Comparison of ENCODE assay signal across 8 cellular contexts in the genomic region with DNA sequence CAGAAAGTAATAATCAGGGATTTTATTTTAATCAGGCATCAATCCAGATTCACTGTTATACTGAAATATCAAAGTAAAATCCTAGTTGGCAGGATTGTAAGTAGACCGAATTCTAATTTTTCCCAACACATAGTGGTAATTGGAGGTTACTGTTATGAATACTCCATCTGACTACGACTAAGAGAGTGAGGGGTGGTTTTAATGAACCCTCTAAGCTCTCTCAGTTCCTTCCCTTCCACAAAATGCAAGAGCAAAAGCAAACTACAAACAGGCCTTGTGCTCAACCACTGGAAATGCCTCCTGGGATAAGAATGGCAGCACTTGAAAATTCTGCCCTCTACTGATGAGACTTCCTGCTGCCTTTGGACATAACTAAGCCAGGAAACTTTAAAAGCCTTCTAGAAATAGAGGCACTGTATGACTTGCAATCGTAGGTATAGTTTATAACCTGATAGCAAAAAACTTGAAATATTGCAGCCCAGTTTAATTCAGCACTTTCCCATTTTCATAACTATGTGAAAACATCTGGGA.
DNase-seq lines count a peak whose midpoint lies in the region; ATAC-seq and TF ChIP-seq lines count a peak whose summit lies in the region.

No MANE protein-coding gene starts in this region.

- peaks cover 4 to 50% (median 38%) of the 10 kb centered on the region in 5 donors for H3K36me3 Mint-ChIP-seq in naive thymus-derived CD4-positive, alpha-beta T cell

- no peak overlapping the region for H3K4me3 ChIP-seq in AG04450 (ENCODE audit: low read depth, low read length)
- no peak overlapping the region for H3K4me3 ChIP-seq in RWPE2 (ENCODE audit: severe bottlenecking)
- no peak overlapping the region for H3K4me3 ChIP-seq in naive thymus-derived CD4-positive, alpha-beta T cell (ENCODE audit: low read length)

- H3K9me3 ChIP-seq in AG04450 (ENCODE audit: control insufficient read depth, insufficient read depth, low read length) = no peaks in the 10 kb centered on the region
- H3K9me3 ChIP-seq in RWPE2 (ENCODE audit: severe bottlenecking) = no peaks in the 10 kb centered on the region
- H3K9me3 ChIP-seq in naive thymus-derived CD4-positive, alpha-beta T cell (ENCODE audit: control insufficient read depth in 2 of 3, low read length in 3 of 3) = no peaks in the 10 kb centered on the region

- TF ChIP-seq CTCF in AG04450 (IDR thresholded peaks at IDR 0.05; ENCODE audit: low read depth, low read length) = peak; percentile 58
- peak; percentile 58 for TF ChIP-seq CTCF in RWPE2 (IDR thresholded peaks at IDR 0.05; ENCODE audit: poor library complexity, severe bottlenecking)

- peak; percentile 59 for ATAC-seq in GM21529 (IDR thresholded peaks at IDR 0.05; ENCODE audit: unreplicated experiment)
- ATAC-seq in RWPE2 (ENCODE audit: low read depth) = no peak
- ATAC-seq in left ventricle myocardium superior = peak; percentile 79
- no peak for ATAC-seq in naive thymus-derived CD4-positive, alpha-beta T cell
- no peak for ATAC-seq in GM18907 (IDR thresholded peaks at IDR 0.05; ENCODE audit: unreplicated experiment)

- POLR2A ChIA-PET in AG04450 (lab: Yijun Ruan, JAX) = no interaction called here
- POLR2A ChIA-PET in naive thymus-derived CD4-positive, alpha-beta T cell (lab: Charles Lee) = no interaction called here

- no peak overlapping the region for H3K4me3 Mint-ChIP-seq in naive thymus-derived CD4-positive, alpha-beta T cell

- CTCF ChIA-PET in AG04450 (lab: Charles Lee) = no interaction called here
- CTCF ChIA-PET in naive thymus-derived CD4-positive, alpha-beta T cell (lab: Charles Lee) = no interaction called here

- H3K4me1 Mint-ChIP-seq in naive thymus-derived CD4-positive, alpha-beta T cell = no peaks in the 10 kb centered on the region

- no peak for DNase-seq in AG04450 (ENCODE audit: low read depth, low spot score)
- DNase-seq in RWPE2 (ENCODE audit: low spot score) = no peak
- no peak for DNase-seq in left ventricle myocardium superior
- no peak for DNase-seq in NCI-H2171 (lab: John Stamatoyannopoulos, UW)
- DNase-seq in middle frontal gyrus (ENCODE audit: extremely low spot score, low spot score) = no peak
- no peak for DNase-seq in naive thymus-derived CD4-positive, alpha-beta T cell

- H3K27ac Mint-ChIP-seq in naive thymus-derived CD4-positive, alpha-beta T cell = no peak overlapping the region

- no peaks in the 10 kb centered on the region for H3K36me3 ChIP-seq in RWPE2 (ENCODE audit: low read depth)
- H3K36me3 ChIP-seq in naive thymus-derived CD4-positive, alpha-beta T cell (ENCODE audit: control insufficient read depth in 2 of 3, insufficient read depth in 3 of 3, low read length in 3 of 3) = peaks cover 0 to 6% (median 0%) of the 10 kb centered on the region in 3 experiments

- intact Hi-C loops in left ventricle myocardium superior (cut with micrococcal nuclease) = no loop called here
- intact Hi-C loops in naive thymus-derived CD4-positive, alpha-beta T cell (cut with micrococcal nuclease) = loop anchor here in 1 of 2 donors (5.0 kb wide), 1 partner anchor 183 kb away; a partner anchor contains a TSS

- peaks cover 0 to 4% (median 0%) of the 10 kb centered on the region in 11 donors for H3K9me3 Mint-ChIP-seq in naive thymus-derived CD4-positive, alpha-beta T cell

- no peaks in the 10 kb centered on the region for H3K27me3 Mint-ChIP-seq in naive thymus-derived CD4-positive, alpha-beta T cell

- H3K27me3 ChIP-seq in AG04450 (ENCODE audit: control insufficient read depth, insufficient read depth, low read length) (no peaks in the 10 kb centered on the region), RWPE2 (ENCODE audit: insufficient read depth, poor library complexity, severe bottlenecking) (no peaks in the 10 kb centered on the region)
- no peaks in the 10 kb centered on the region for H3K27me3 ChIP-seq in naive thymus-derived CD4-positive, alpha-beta T cell (ENCODE audit: control insufficient read depth in 2 of 2, insufficient read depth in 2 of 2, low read length in 2 of 2)

- no peaks in the 10 kb centered on the region for H3K4me1 ChIP-seq in RWPE2 (ENCODE audit: insufficient read depth, poor library complexity, severe bottlenecking)
- no peaks in the 10 kb centered on the region for H3K4me1 ChIP-seq in naive thymus-derived CD4-positive, alpha-beta T cell (ENCODE audit: control insufficient read depth in 2 of 2, insufficient read depth in 2 of 2, low read length in 2 of 2)

- H3K27ac ChIP-seq in AG04450 (ENCODE audit: low read depth, low read length) (no peak overlapping the region), RWPE2 (ENCODE audit: poor library complexity, severe bottlenecking) (no peak overlapping the region)
- no peak overlapping the region for H3K27ac ChIP-seq in naive thymus-derived CD4-positive, alpha-beta T cell (ENCODE audit: low read depth, low read length)

Comparison
In these comparisons a context has a peak if more than half of its experiments do, and no peak if none do; other contexts are left out.
1. ATAC-seq: peak in GM21529 (single experiment) and left ventricle myocardium superior (single experiment); none in RWPE2 (single experiment), naive thymus-derived CD4-positive, alpha-beta T cell (single experiment) and GM18907 (single experiment).